9 cellular contexts compared by ENCODE assay signal in the genomic region with DNA sequence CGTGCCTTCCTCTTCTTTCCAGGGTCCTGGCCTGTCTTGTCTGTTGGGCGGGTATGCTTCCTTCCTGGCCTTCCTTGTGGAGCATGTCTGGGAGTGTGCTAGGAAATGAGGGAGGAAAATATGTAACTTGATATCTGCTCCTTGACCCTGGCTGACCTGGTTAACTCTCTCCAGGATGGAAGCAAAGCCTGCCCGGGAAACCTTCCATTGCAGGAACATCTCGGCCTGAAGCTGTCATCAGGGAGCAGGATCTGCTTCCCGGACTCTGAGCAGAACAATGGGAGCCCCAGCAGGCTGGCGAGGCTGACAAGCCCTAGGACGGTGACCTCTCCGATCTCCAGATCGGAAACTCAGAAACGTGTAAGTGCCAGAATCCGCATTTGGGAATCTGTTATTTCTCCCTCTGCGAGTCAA.
DNase-seq lines count a peak whose midpoint lies in the region; TF ChIP-seq lines count a peak whose summit lies in the region.
"Had no signal": no experiment of that assay in that cellular context is flagged by ENCODE, and none has a peak within 500 bp of the region (broad histone marks: within the 10 kb centered on the region; RNA-seq: fewer than 3 reads in every experiment).

No MANE protein-coding gene starts in this region.

- TF ChIP-seq EP300 in esophagus muscularis mucosa (IDR thresholded peaks at IDR 0.05) (no peak), tibial nerve (IDR thresholded peaks at IDR 0.05) (peak in 1 of 2 donors; percentile 55)

- DNase-seq in RPMI7951 (ENCODE audit: low read depth) (peak; percentile 82), esophagus muscularis mucosa (ENCODE audit: extremely low spot score) (no peak), tibial nerve (ENCODE audit: low spot score in 2 of 2) (peak in 1 of 2 donors; percentile 36), KBM-7 (no peak), progenitor cell of endocrine pancreas (ENCODE audit: low spot score, unreplicated experiment) (no peak)
- no peak for DNase-seq in stimulated activated CD8-positive, alpha-beta memory T cell treated with anti-CD3 and anti-CD28 coated beads, Interleukin-4, amount 100 ng/mL, for 48 hours
- DNase-seq: cerebellar nuclear complex, posterior cingulate gyrus had no signal

- TF ChIP-seq POLR2A in esophagus muscularis mucosa (IDR thresholded peaks at IDR 0.05; ENCODE audit: low read depth): no peak
- no peak for TF ChIP-seq POLR2A in tibial nerve (IDR thresholded peaks at IDR 0.05)

- intact Hi-C loops in esophagus muscularis mucosa (cut with DNase I): no loop called here

- no peaks in the 10 kb centered on the region for H3K36me3 Mint-ChIP-seq in progenitor cell of endocrine pancreas (ENCODE audit: insufficient read depth)

- H3K4me3 Mint-ChIP-seq in progenitor cell of endocrine pancreas (ENCODE audit: low read depth): no peak overlapping the region

- H3K9me3 ChIP-seq in esophagus muscularis mucosa: no peaks in the 10 kb centered on the region
- H3K9me3 ChIP-seq in mucosa of stomach (ENCODE audit: control insufficient read depth, low read length): no peaks in the 10 kb centered on the region
- H3K9me3 ChIP-seq in tibial nerve: no peaks in the 10 kb centered on the region

- H3K27ac ChIP-seq in esophagus muscularis mucosa (replicated peaks in 1 of 4) (peak overlapping the region; percentile 44 to 77 (median 73)), tibial nerve (peak overlapping the region; percentile 46 to 86 (median 66))

- H3K36me3 ChIP-seq in esophagus muscularis mucosa (no peaks in the 10 kb centered on the region), mucosa of stomach (ENCODE audit: control insufficient read depth, insufficient read depth, low read length) (no peaks in the 10 kb centered on the region), tibial nerve (no peaks in the 10 kb centered on the region)

- in situ Hi-C loops in KBM-7 (cut with MboI; ENCODE audit: low pct_unique_long_range_greater_than_20kb, low sequenced_read_pairs): no loop called here

- no peak for TF ChIP-seq CTCF in esophagus muscularis mucosa (IDR thresholded peaks at IDR 0.05)
- TF ChIP-seq CTCF in tibial nerve (IDR thresholded peaks at IDR 0.05): no peak
- no peak for TF ChIP-seq CTCF in progenitor cell of endocrine pancreas (IDR thresholded peaks at IDR 0.05; ENCODE audit: unreplicated experiment)

- H3K27me3 ChIP-seq in esophagus muscularis mucosa: no peaks in the 10 kb centered on the region
- no peaks in the 10 kb centered on the region for H3K27me3 ChIP-seq in mucosa of stomach (ENCODE audit: control insufficient read depth, insufficient read depth, low read length)
- no peaks in the 10 kb centered on the region for H3K27me3 ChIP-seq in tibial nerve

- H3K4me3 ChIP-seq in esophagus muscularis mucosa (peak overlapping the region in 3 of 4 donors; percentile 10 to 21 (median 11)), mucosa of stomach (ENCODE audit: low read length) (no peak overlapping the region), tibial nerve (peak overlapping the region in 1 of 4 donors; percentile 18)

- H3K4me1 ChIP-seq in esophagus muscularis mucosa (peaks cover 26 to 60% (median 38%) of the 10 kb centered on the region in 4 donors), mucosa of stomach (ENCODE audit: control insufficient read depth, insufficient read depth, low read length) (no peaks in the 10 kb centered on the region), tibial nerve (peaks cover 3 to 65% (median 31%) of the 10 kb centered on the region in 4 donors)

- H3K4me1 Mint-ChIP-seq in progenitor cell of endocrine pancreas (ENCODE audit: low read depth): peaks cover 11% of the 10 kb centered on the region

- no peak overlapping the region for H3K27ac Mint-ChIP-seq in progenitor cell of endocrine pancreas

- no peaks in the 10 kb centered on the region for H3K27me3 Mint-ChIP-seq in progenitor cell of endocrine pancreas

- no peaks in the 10 kb centered on the region for H3K9me3 Mint-ChIP-seq in progenitor cell of endocrine pancreas (ENCODE audit: low read depth)

- WGBS in esophagus muscularis mucosa: 66% methylated on average over 11 of the region's 12 CpGs
- 17 to 44% methylated on average over 12 of the region's 12 CpGs for WGBS in tibial nerve, 2 donors

- H3K9ac ChIP-seq in mucosa of stomach (ENCODE audit: low read length): peak overlapping the region; percentile 20
